ENCODE assay signal across 10 cellular contexts in the genomic region with DNA sequence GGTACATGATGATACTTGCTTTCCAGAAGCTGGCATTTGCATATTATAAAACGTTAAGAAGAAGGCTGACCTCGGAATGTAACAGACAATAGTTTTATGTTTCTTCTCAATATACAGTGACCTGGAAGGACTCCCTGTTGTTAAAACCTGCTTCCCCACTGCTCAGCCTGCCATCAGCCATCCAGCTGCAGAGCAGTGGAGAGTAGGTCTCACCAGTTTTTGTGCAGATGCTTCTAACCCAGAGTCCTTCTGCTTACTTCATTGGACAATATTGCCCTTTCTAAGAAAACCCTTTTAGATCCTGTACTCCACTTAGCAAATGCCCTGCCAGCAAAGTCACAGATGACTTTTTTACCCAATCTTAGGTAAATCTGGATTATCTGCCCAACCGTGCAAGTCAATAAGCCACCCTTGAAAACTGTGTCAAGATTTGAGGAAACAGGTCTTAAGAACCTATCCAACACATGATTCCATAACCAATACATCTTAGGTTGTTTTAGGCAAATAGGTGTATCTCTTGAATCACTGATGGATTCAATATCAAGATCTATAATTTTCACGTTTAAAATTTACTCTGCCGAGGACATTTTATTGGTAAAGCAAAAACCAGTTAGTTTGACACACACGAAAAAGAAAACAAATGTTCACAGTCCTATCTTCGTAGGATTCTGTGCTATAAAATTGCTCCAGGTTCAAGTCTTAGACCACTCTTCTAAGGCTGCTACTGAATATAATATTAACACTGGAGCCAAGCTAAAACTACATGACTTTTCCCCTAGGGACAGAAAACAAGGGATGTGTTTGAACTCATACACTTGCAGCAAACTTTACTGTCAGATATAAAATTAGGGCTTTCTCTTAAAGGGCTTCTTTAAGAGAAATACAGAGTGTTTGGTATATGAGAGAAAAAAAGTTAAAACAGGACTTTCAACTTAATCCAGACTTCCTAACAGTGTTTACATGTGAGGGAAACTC. TPM values are rescaled to one million over a fixed set of nuclear protein-coding genes. Genes with fewer than 3 reads are reported as not detected.
DNase-seq lines count a peak whose midpoint lies in the region; TF ChIP-seq lines count a peak whose summit lies in the region.
"Had no signal": no experiment of that assay in that cellular context is flagged by ENCODE, and none has a peak within 500 bp of the region (broad histone marks: within the 10 kb centered on the region; RNA-seq: fewer than 3 reads in every experiment).

No MANE protein-coding gene starts in this region.

- no peaks in the 10 kb centered on the region for H3K9me3 ChIP-seq in adipocyte (ENCODE audit: control insufficient read depth, low read length)
- H3K9me3 ChIP-seq in BE2C = no peaks in the 10 kb centered on the region

- no peak overlapping the region for H3K9ac ChIP-seq in adipocyte (ENCODE audit: low read length)

- DNase-seq in CD1c-positive myeloid dendritic cell (ENCODE audit: extremely low spot score) (peak; percentile 16), HT1080 (ENCODE audit: low read depth) (peak; percentile 91), adipocyte (ENCODE audit: low read depth) (peak; percentile 31), kidney tubule cell (ENCODE audit: low spot score) (peak; percentile 62), BE2C (no peak), GOT3 (lab: John Stamatoyannopoulos, UW) (no peak), NCI-H1048 (lab: John Stamatoyannopoulos, UW) (no peak)
- DNase-seq in stimulated activated naive CD4-positive, alpha-beta T cell treated with Interleukin-2 at 50 U/mL for 16 hours (lab: John Stamatoyannopoulos, UW) = no peak
- DNase-seq: NCI-H1694 treated with DMSO at 0.1 percent for 48 hours, Right ventricle myocardium superior had no signal

- H3K4me3 ChIP-seq in adipocyte (ENCODE audit: low read length) = no peak overlapping the region
- no peak overlapping the region for H3K4me3 ChIP-seq in BE2C (ENCODE audit: low read depth, low read length)

- H3K4me1 ChIP-seq in adipocyte (ENCODE audit: control insufficient read depth, insufficient read depth, low read length) (peaks cover 29% of the 10 kb centered on the region), BE2C (peaks cover 6% of the 10 kb centered on the region; the same call in 1 of the 2 replicates)

- TF ChIP-seq CTCF in BE2C (IDR thresholded peaks at IDR 0.05; ENCODE audit: low read depth, low read length) = no peak

- H3K36me3 ChIP-seq in adipocyte (ENCODE audit: control insufficient read depth, insufficient read depth, low read length, severe bottlenecking) (no peaks in the 10 kb centered on the region), BE2C (no peaks in the 10 kb centered on the region)

- H3K27me3 ChIP-seq in adipocyte (replicated peaks; ENCODE audit: control insufficient read depth, insufficient read depth, low read length) = no peaks in the 10 kb centered on the region
- H3K27me3 ChIP-seq in BE2C = no peaks in the 10 kb centered on the region

RNA-seq across cellular contexts. Expression of a gene that starts 5.7 kb away (rescaled TPM):
- total RNA-seq in HT1080 (2014; rRNA removed; shearing (Covaris generic)) = 155 and 184 TPM in 2 replicates
- polyA plus RNA-seq in HT1080 (2015; cell fraction: cytosol; rRNA removed) = 274 and 370 TPM in 2 replicates
- 246 and 289 TPM in 2 replicates for polyA plus RNA-seq in HT1080 (2015; cell fraction: nucleus; rRNA removed)
- 42.2 TPM for polyA plus RNA-seq in BE2C (2012; ENCODE audit: insufficient read depth, insufficient read length, low read depth)

RNA-seq across cellular contexts. Expression of a gene that starts 58.6 kb away (rescaled TPM):
- 262 and 444 TPM in 2 replicates for total RNA-seq in HT1080 (2014; rRNA removed; shearing (Covaris generic))
- polyA plus RNA-seq in HT1080 (2015; cell fraction: cytosol; rRNA removed) = 999 and 1,271 TPM in 2 replicates
- polyA plus RNA-seq in HT1080 (2015; cell fraction: nucleus; rRNA removed) = 741 and 770 TPM in 2 replicates
- 156 TPM for polyA plus RNA-seq in BE2C (2012; ENCODE audit: insufficient read depth, insufficient read length, low read depth)

Comparison
In these comparisons a context has a peak if more than half of its experiments do, and no peak if none do; other contexts are left out.
1. DNase-seq: peak in CD1c-positive myeloid dendritic cell (single experiment), HT1080 (single experiment), adipocyte (single experiment) and kidney tubule cell (single experiment); none in BE2C (single experiment), stimulated activated naive CD4-positive, alpha-beta T cell treated with Interleukin-2 at 50 U/mL for 16 hours (single experiment), GOT3 (single experiment) and NCI-H1048 (single experiment).